In the genomic region with DNA sequence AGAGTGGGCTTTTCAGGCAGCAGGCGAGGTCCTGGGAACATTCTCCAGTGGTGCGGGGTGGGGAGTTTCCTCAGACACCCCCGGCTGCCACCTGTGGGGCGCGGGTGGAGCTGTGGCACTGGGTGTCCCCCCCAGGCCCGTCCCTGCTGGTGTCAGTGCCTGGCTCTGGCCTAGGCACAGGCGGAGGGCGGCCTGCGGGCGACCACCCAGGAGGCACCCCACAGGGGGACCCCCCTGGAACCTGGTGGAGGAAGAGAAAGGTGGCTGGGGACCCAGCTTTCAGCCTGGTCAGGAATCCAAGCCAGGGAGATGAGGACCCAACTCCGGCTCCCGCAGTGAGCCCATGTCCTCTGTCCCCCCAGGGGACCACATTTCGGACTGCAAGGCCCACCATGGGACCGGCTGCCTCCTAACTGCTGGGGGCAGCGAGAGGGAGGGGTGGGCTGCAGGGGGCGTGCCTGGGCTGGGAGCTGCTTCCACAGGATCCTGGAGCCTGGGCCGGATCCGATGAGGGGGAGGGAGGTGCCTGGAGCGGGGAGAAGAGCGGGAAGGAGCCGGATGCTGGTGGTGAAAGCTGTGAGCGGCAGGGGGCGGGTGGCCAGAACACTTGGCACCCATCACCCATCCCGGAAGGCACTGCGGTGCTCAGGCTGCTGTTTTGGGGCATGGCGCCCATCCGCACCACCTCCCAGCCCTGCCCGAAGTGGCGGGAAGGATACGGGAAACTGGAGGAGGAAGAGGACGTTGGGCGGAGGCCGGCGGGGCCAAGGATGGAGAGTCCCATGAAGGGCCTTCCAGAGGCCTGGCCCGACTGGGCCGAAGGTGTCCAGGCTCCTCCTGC, we compare ENCODE assay signal across 24 cellular contexts. TPM values are rescaled to one million over a fixed set of nuclear protein-coding genes. Genes with fewer than 3 reads are reported as not detected.
DNase-seq lines count a peak whose midpoint lies in the region; ATAC-seq and TF ChIP-seq lines count a peak whose summit lies in the region.
"Had no signal": no experiment of that assay in that cellular context is flagged by ENCODE, and none has a peak within 500 bp of the region (broad histone marks: within the 10 kb centered on the region; RNA-seq: fewer than 3 reads in every experiment).

No MANE protein-coding gene starts in this region.

- ATAC-seq in esophagus mucosa = peak; percentile 1
- no peak for ATAC-seq in upper lobe of right lung
- ATAC-seq in HG02852 (IDR thresholded peaks at IDR 0.05; ENCODE audit: unreplicated experiment) = no peak
- ATAC-seq: activated CD8-positive, alpha-beta T cell treated with anti-CD3 and anti-CD28 coated beads, Interleukin-2, amount 10 ng/mL, durations not matched to agents 7 days and 5 days; activated T-cell treated with anti-CD3 and anti-CD28 coated beads, Interleukin-2, amount 50 U/mL, for 4 hours; right lobe of liver; stimulated activated naive CD8-positive, alpha-beta T cell treated with anti-CD3 and anti-CD28 coated beads, Interleukin-15, Interleukin-2, amounts not matched to agents 100 U/mL and 50 U/mL, for 24 hours had no signal

- H3K4me1 ChIP-seq in muscle layer of duodenum (ENCODE audit: control insufficient read depth in 1 of 2, insufficient read depth in 2 of 2, low read length in 2 of 2) = peaks cover 0 to 48% of the 10 kb centered on the region in 2 donors
- H3K4me1 ChIP-seq in upper lobe of right lung = peaks cover 4% of the 10 kb centered on the region

- H3K36me3 ChIP-seq in muscle layer of duodenum (ENCODE audit: control insufficient read depth in 1 of 2, insufficient read depth in 2 of 2, low read length in 2 of 2) = peaks cover 17 to 53% of the 10 kb centered on the region in 2 donors
- H3K36me3 ChIP-seq in upper lobe of right lung = peaks cover 63% of the 10 kb centered on the region

- intact Hi-C loops in upper lobe of right lung (cut with DNase I) = no loop called here

- DNase-seq in activated effector memory CD4-positive, alpha-beta T cell treated with anti-CD3 and anti-CD28 coated beads, Interleukin-2, amount 50 U/mL, for 16 hours = peak; percentile 62
- no peak for DNase-seq in activated effector memory CD4-positive, alpha-beta T cell treated with Interleukin-2 at 50 U/mL for 16 hours
- no peak for DNase-seq in upper lobe of right lung
- DNase-seq in NCI-H1092 treated with DMSO at 0.1 percent for 48 hours (lab: John Stamatoyannopoulos, UW) = no peak
- DNase-seq in effector CD8-positive, alpha-beta T cell (lab: John Stamatoyannopoulos, UW) = no peak
- DNase-seq: 8988T; activated B cell treated with CpG ODN at 0.5 μM for 24 hours; activated CD8-positive, alpha-beta T cell treated with anti-CD3 and anti-CD28 coated beads, Interleukin-2, amount 10 ng/mL, durations not matched to agents 7 days and 5 days; activated T-cell treated with anti-CD3 and anti-CD28 coated beads, Interleukin-2, amount 50 U/mL, for 4 hours; C1 segment of cervical spinal cord; dermis blood vessel endothelial cell; HCEC 1CT; mesendoderm; NCI-H1048; NCI-H524 treated with DMSO at 0.1 percent for 48 hours; OCI-M1; stimulated activated naive CD8-positive, alpha-beta T cell treated with anti-CD3 and anti-CD28 coated beads, Interleukin-15, Interleukin-2, amounts not matched to agents 100 U/mL and 50 U/mL, for 24 hours had no signal

- no peaks in the 10 kb centered on the region for H3K9me3 ChIP-seq in muscle layer of duodenum (ENCODE audit: control insufficient read depth in 1 of 2, low read length in 2 of 2)
- no peaks in the 10 kb centered on the region for H3K9me3 ChIP-seq in upper lobe of right lung
- H3K9me3 ChIP-seq: neutrophil, right lobe of liver had no signal

- H3K4me3 ChIP-seq in muscle layer of duodenum (ENCODE audit: low read depth in 1 of 2, low read length in 2 of 2) = no peak overlapping the region
- H3K4me3 ChIP-seq in upper lobe of right lung = no peak overlapping the region
- H3K4me3 ChIP-seq: right lobe of liver had no signal

- H3K27ac ChIP-seq in muscle layer of duodenum (ENCODE audit: low read length) (peak overlapping the region; percentile 51), upper lobe of right lung (peak overlapping the region; percentile 51)
- H3K27ac ChIP-seq: KMS-11, neutrophil, right lobe of liver had no signal

- no peaks in the 10 kb centered on the region for H3K27me3 ChIP-seq in muscle layer of duodenum (ENCODE audit: low read depth, low read length)
- no peaks in the 10 kb centered on the region for H3K27me3 ChIP-seq in upper lobe of right lung
- H3K27me3 ChIP-seq: right lobe of liver had no signal

- no peak for TF ChIP-seq CTCF in upper lobe of right lung (IDR thresholded peaks at IDR 0.05)

RNA-seq across cellular contexts. Expression of a gene that starts 5.5 kb away (rescaled TPM):
- total RNA-seq in esophagus mucosa = not detected
- 1.2 TPM for total RNA-seq in upper lobe of right lung
- total RNA-seq: activated B cell treated with CpG ODN at 0.5 μM for 24 hours had no signal

RNA-seq across cellular contexts. Expression of a gene that starts 11.3 kb away (rescaled TPM):
- total RNA-seq in esophagus mucosa = 7.9 TPM
- total RNA-seq in upper lobe of right lung = 28.9 TPM

RNA-seq across cellular contexts. Expression of a gene that starts 12.0 kb away (rescaled TPM):
- total RNA-seq in esophagus mucosa = 43.8 TPM
- total RNA-seq in upper lobe of right lung = 49.8 TPM

RNA-seq across cellular contexts. Expression of a gene that starts 16.8 kb away (rescaled TPM):
- 0.72 TPM for total RNA-seq in esophagus mucosa
- 1.2 TPM for total RNA-seq in upper lobe of right lung
- total RNA-seq: activated B cell treated with CpG ODN at 0.5 μM for 24 hours, dermis blood vessel endothelial cell, SK-MEL-5 had no signal

RNA-seq across cellular contexts. Expression of a gene that starts 27.8 kb away (rescaled TPM):
- total RNA-seq in esophagus mucosa = 15.4 TPM
- 36.4 TPM for total RNA-seq in upper lobe of right lung
